ENCODE assay signal across 26 cellular contexts in genomic region chr9:20462410-20462809, GRCh38.
DNase-seq lines count a peak whose midpoint lies in the region; ATAC-seq, FAIRE-seq and TF ChIP-seq lines count a peak whose summit lies in the region.
"Had no signal": no experiment of that assay in that cellular context is flagged by ENCODE, and none has a peak within 500 bp of the region (broad histone marks: within the 10 kb centered on the region; RNA-seq: fewer than 3 reads in every experiment).

No MANE protein-coding gene starts in this region.

- no peaks in the 10 kb centered on the region for H3K9me3 ChIP-seq in HepG2 (ENCODE audit: low read length)
- H3K9me3 ChIP-seq in right lobe of liver: no peaks in the 10 kb centered on the region
- H3K9me3 ChIP-seq: MG63, mucosa of descending colon, psoas muscle, thyroid gland had no signal

- POLR2A ChIA-PET in HepG2 (lab: Yijun Ruan, JAX): no interaction called here

- H2AFZ ChIP-seq in HepG2 (ENCODE audit: low read length): no peak overlapping the region

- in situ Hi-C loops in HepG2 (cut with HindIII; ENCODE audit: extremely low pct_ligation_motif_present, low pct_unique_long_range_greater_than_20kb): no loop called here

- CTCF ChIA-PET in HepG2 (lab: Yijun Ruan, JAX; ENCODE audit: low intra/inter-chr PET ratio, low total read pairs): no interaction called here

- no TSS peak for BruUV-seq in HepG2 (replicated peaks; lab: Mats Ljungman, UMichigan)

- H3K4me3 ChIP-seq in HepG2 (replicated peaks in 1 of 3; ENCODE audit: insufficient read depth in 1 of 3, low read depth in 2 of 3, low read length in 3 of 3) (no peak overlapping the region), right lobe of liver (no peak overlapping the region), epithelial cell of proximal tubule (ENCODE audit: low read depth, low read length) (no peak overlapping the region), retinal pigment epithelial cell (ENCODE audit: low read length) (no peak overlapping the region)
- H3K4me3 ChIP-seq: MG63, mucosa of descending colon, psoas muscle, SK-N-MC, thyroid gland had no signal

- no peak overlapping the region for H3K9ac ChIP-seq in HepG2 (ENCODE audit: insufficient read depth, low read depth, low read length)

- FAIRE-seq in HepG2 (lab: Jason Lieb, UNC): no peak
- FAIRE-seq: small intestine had no signal

- no peaks in the 10 kb centered on the region for H3K79me2 ChIP-seq in HepG2 (ENCODE audit: insufficient read depth, low read length)

- ATAC-seq in HepG2 (no peak), right lobe of liver (no peak), Right ventricle myocardium superior (ENCODE audit: poor library complexity) (no peak), GM18861 (IDR thresholded peaks at IDR 0.05; ENCODE audit: unreplicated experiment) (no peak)
- ATAC-seq: activated CD8-positive, alpha-beta T cell treated with anti-CD3 and anti-CD28 coated beads, Interleukin-2, amount 10 ng/mL, durations not matched to agents 7 days and 5 days; mucosa of descending colon; psoas muscle; stimulated activated naive CD8-positive, alpha-beta T cell treated with anti-CD3 and anti-CD28 coated beads, Interleukin-15, Interleukin-2, amounts not matched to agents 100 U/mL and 50 U/mL, for 24 hours had no signal

- H3K27ac ChIP-seq in HepG2 (ENCODE audit: extremely low read length, insufficient read depth, low read length) (no peak overlapping the region), right lobe of liver (no peak overlapping the region)
- H3K27ac ChIP-seq: psoas muscle, SK-N-MC, thyroid gland had no signal

- H3K4me1 ChIP-seq in HepG2 (ENCODE audit: insufficient read depth, low read length) (no peaks in the 10 kb centered on the region), right lobe of liver (no peaks in the 10 kb centered on the region)

- H3K4me2 ChIP-seq in HepG2 (ENCODE audit: low read depth, low read length): no peak overlapping the region

- TF ChIP-seq EP300 in HepG2 (IDR thresholded peaks at IDR 0.05; ENCODE audit: low read depth in 2 of 2, low read length in 2 of 2) (no peak), HepG2 (CRISPR knock-in tag; IDR thresholded peaks at IDR 0.05; ENCODE audit: borderline replicate concordance) (no peak)

- TF ChIP-seq CTCF in HepG2 (CRISPR knock-in tag; IDR thresholded peaks at IDR 0.05) (peak; percentile 15; the same call in 1 of the 2 replicates), right lobe of liver (IDR thresholded peaks at IDR 0.05) (no peak), epithelial cell of proximal tubule (conservative IDR thresholded peaks at IDR 0.05; ENCODE audit: low read depth, low read length) (peak; percentile 33), retinal pigment epithelial cell (conservative IDR thresholded peaks at IDR 0.05; ENCODE audit: low read depth, low read length) (peak; percentile 25)

- TF ChIP-seq RAD21 in HepG2 (CRISPR knock-in tag; IDR thresholded peaks at IDR 0.05): no peak

- H3K27me3 ChIP-seq in HepG2 (ENCODE audit: control insufficient read depth in 1 of 2, insufficient read depth in 2 of 2, low read length in 2 of 2) (no peaks in the 10 kb centered on the region), right lobe of liver (no peaks in the 10 kb centered on the region)
- H3K27me3 ChIP-seq: MG63, thyroid gland had no signal

- intact Hi-C loops in HepG2 (cut with micrococcal nuclease; ENCODE audit: unreplicated experiment): no loop called here
- intact Hi-C loops in right lobe of liver (cut with DNase I): no loop called here
- intact Hi-C loops in Right ventricle myocardium superior (cut with DNase I): no loop called here

- no peak for TF ChIP-seq POLR2A in HepG2 (IDR thresholded peaks at IDR 0.05; ENCODE audit: insufficient read depth in 1 of 2, low read depth in 2 of 2, low read length in 2 of 2)
- TF ChIP-seq POLR2A in right lobe of liver (IDR thresholded peaks at IDR 0.05): no peak

- 68% methylated on average over 3 of the region's 3 CpGs for WGBS in HepG2 (ENCODE audit: low lambda C conversion rate)
- WGBS in right lobe of liver (ENCODE audit: insufficient coverage, low coverage, low lambda C conversion rate, missing lambda C conversion rate): 75% methylated on average over 3 of the region's 3 CpGs

- no peaks in the 10 kb centered on the region; the same call in 1 of the 2 replicates for H4K20me1 ChIP-seq in HepG2 (ENCODE audit: insufficient read depth, low read length)

- H3K36me3 ChIP-seq in HepG2 (replicated peaks in 1 of 2; ENCODE audit: control insufficient read depth in 1 of 2, insufficient read depth in 2 of 2, low read length in 2 of 2) (no peaks in the 10 kb centered on the region), right lobe of liver (no peaks in the 10 kb centered on the region)
- H3K36me3 ChIP-seq: MG63, thyroid gland had no signal

- DNase-seq in HepG2 (ENCODE audit: low spot score) (no peak), right lobe of liver (no peak), NCI-H69 (lab: John Stamatoyannopoulos, UW) (peak; percentile 18), epithelial cell of proximal tubule (ENCODE audit: low read depth) (no peak), retinal pigment epithelial cell (ENCODE audit: low read depth) (no peak), NOMO-1 treated with DMSO at 0.1 percent for 48 hours (lab: John Stamatoyannopoulos, UW; ENCODE audit: unreplicated experiment) (no peak), Right ventricle myocardium superior (no peak)
- DNase-seq: activated CD8-positive, alpha-beta T cell treated with anti-CD3 and anti-CD28 coated beads, Interleukin-2, amount 10 ng/mL, durations not matched to agents 7 days and 5 days; activated naive CD4-positive, alpha-beta T cell treated with anti-CD3 and anti-CD28 coated beads for 36 hours; activated T-cell treated with anti-CD3 and anti-CD28 coated beads, Interleukin-2, amount 50 U/mL, for 1 hour; anterior cingulate cortex; effector memory CD4-positive, alpha-beta T cell; GDM1; HCEC 1CT; MG63; mucosa of descending colon; NCI-H1436 treated with DMSO at 0.1 percent for 48 hours; NCI-H2171 treated with DMSO at 0.1 percent for 48 hours; psoas muscle; small intestine; stimulated activated CD4-positive, alpha-beta T cell treated with anti-CD3 and anti-CD28 coated beads, Interleukin-2, amount 100 ng/mL, for 48 hours; stimulated activated naive CD8-positive, alpha-beta T cell treated with anti-CD3 and anti-CD28 coated beads, Interleukin-15, Interleukin-2, amounts not matched to agents 100 U/mL and 50 U/mL, for 24 hours; T-helper 9 cell; thyroid gland had no signal

TF ChIP-seq in HepG2, 621 proteins besides CTCF, POLR2A, EP300 and RAD21 (continues in another document):
- TF ChIP-seq ZNF18 (CRISPR knock-in tag; IDR thresholded peaks at IDR 0.05; ENCODE audit: insufficient replicate concordance): no peak
- no peak for TF ChIP-seq PTBP1 (IDR thresholded peaks at IDR 0.05; ENCODE audit: low read depth, low read length, poor library complexity, severe bottlenecking)
- TF ChIP-seq ZNF335 (CRISPR knock-in tag; IDR thresholded peaks at IDR 0.05): no peak
- TF ChIP-seq HNF1B (CRISPR knock-in tag; IDR thresholded peaks at IDR 0.05): no peak
- TF ChIP-seq PCBP1 (IDR thresholded peaks at IDR 0.05; ENCODE audit: borderline replicate concordance, low read depth, low read length): no peak
- no peak for TF ChIP-seq MYNN (CRISPR knock-in tag; IDR thresholded peaks at IDR 0.05; ENCODE audit: low read depth)
- no peak for TF ChIP-seq PATZ1 (CRISPR knock-in tag; IDR thresholded peaks at IDR 0.05)
- TF ChIP-seq HMG20A (CRISPR knock-in tag; IDR thresholded peaks at IDR 0.05; ENCODE audit: borderline replicate concordance): no peak
- TF ChIP-seq HHEX (CRISPR knock-in tag; IDR thresholded peaks at IDR 0.05): no peak
- TF ChIP-seq CEBPG (CRISPR knock-in tag; IDR thresholded peaks at IDR 0.05): no peak
- no peak for TF ChIP-seq ZBTB20 (CRISPR knock-in tag; IDR thresholded peaks at IDR 0.05; ENCODE audit: borderline replicate concordance, low read depth)

Comparison
In these comparisons a context has a peak if more than half of its experiments do, and no peak if none do; other contexts are left out.
1. CTCF ChIP-seq: peak in HepG2 (single experiment), epithelial cell of proximal tubule (single experiment) and retinal pigment epithelial cell (single experiment); none in right lobe of liver (0 of 4).